In the genomic region with DNA sequence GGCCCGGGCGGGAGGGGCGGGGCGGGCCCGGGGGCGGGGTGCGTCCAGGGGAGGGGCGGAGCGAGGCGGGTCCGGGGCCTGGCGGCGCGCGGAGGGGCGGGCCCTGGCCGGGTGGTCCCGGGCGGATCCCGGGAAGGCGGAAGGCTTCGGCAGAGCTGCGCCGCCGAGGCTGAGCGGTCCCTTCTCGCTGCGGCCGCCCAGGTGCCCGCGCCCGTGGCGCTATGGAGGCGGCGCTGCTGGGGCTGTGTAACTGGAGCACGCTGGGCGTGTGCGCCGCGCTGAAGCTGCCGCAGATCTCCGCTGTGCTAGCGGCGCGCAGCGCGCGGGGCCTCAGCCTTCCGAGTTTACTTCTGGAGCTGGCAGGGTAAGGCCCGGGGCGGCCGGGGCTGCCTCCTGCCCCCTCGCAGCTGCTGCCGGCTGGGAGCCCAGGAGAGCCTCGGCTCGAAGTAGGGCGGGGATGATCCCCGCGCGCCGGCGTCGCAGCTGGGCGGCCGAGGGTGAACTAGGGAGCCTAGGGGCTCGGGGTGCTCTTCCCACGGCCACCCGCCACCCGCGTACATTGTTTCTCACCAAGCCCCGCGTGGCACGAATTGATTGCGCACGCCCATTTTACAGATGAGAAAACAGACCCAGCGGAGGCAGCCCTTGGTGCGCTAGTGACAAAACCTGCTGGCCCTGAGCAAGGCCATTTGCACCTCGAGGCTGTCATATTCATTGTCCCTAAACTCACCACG, we compare ENCODE assay signal across 7 cellular contexts. TPM values are rescaled to one million over a fixed set of nuclear protein-coding genes. Genes with fewer than 3 reads are reported as not detected.
DNase-seq lines count a peak whose midpoint lies in the region; ATAC-seq and TF ChIP-seq lines count a peak whose summit lies in the region.

Gene SLC66A3, plus strand, starts transcription at position 142 of the 734 bp plus-strand sequence. Its CDS starts 80 bp downstream, at position 222.

- peaks cover 13% of the 10 kb centered on the region for H3K4me1 Mint-ChIP-seq in GM23338

- no peaks in the 10 kb centered on the region for H4K20me1 ChIP-seq in GM23338 (replicated peaks; ENCODE audit: insufficient read depth)

- no peaks in the 10 kb centered on the region; the same call in 2 of the 3 replicates for H3K36me3 Mint-ChIP-seq in GM23338 (ENCODE audit: low read depth)

- H3K4me3 ChIP-seq in GM12875 (ENCODE audit: low read depth, low read length) (peak within 1 kb of the TSS; percentile 62), GM23338 (peak within 1 kb of the TSS; percentile 72), brain microvascular endothelial cell (ENCODE audit: low read depth, low read length) (peak within 1 kb of the TSS; percentile 62)

- H3K36me3 ChIP-seq in GM23338 (ENCODE audit: insufficient read depth) (no peaks in the 10 kb centered on the region), brain microvascular endothelial cell (replicated peaks) (no peaks in the 10 kb centered on the region)

- H3K27me3 ChIP-seq in GM23338 (ENCODE audit: insufficient read depth) (peaks cover 6% of the 10 kb centered on the region; the same call in 1 of the 2 replicates), brain microvascular endothelial cell (replicated peaks) (no peaks in the 10 kb centered on the region)

- no peaks in the 10 kb centered on the region for H3K9me2 ChIP-seq in GM23338 (ENCODE audit: insufficient read depth)

- peak within 1 kb of the TSS; percentile 71 for H3K4me3 Mint-ChIP-seq in GM23338

- peaks cover 14% of the 10 kb centered on the region for H3K27me3 Mint-ChIP-seq in GM23338 (ENCODE audit: insufficient read depth, low read depth, poor library complexity)

- H3K4me1 ChIP-seq in GM23338 (ENCODE audit: insufficient read depth) = no peaks in the 10 kb centered on the region; the same call in 1 of the 2 replicates

- H2AFZ ChIP-seq in GM23338 = peak within 1 kb of the TSS; percentile 96

- H3K79me2 ChIP-seq in GM23338 (replicated peaks; ENCODE audit: insufficient read depth) = no peaks in the 10 kb centered on the region

- peak within 1 kb of the TSS; percentile 62 for H3K27ac Mint-ChIP-seq in GM23338

- no peaks in the 10 kb centered on the region; the same call in 1 of the 3 replicates for H3K9me3 Mint-ChIP-seq in GM23338

- DNase-seq in GM23338 (ENCODE audit: low spot score) (peak; percentile 88), KBM-7 (peak; percentile 87), brain microvascular endothelial cell (peak; percentile 64), kidney tubule cell (ENCODE audit: low spot score) (peak; percentile 89)
- no peak for DNase-seq in stimulated activated naive CD8-positive, alpha-beta T cell treated with anti-CD3 and anti-CD28 coated beads, Interleukin-15, Interleukin-2, amounts not matched to agents 100 U/mL and 50 U/mL, for 24 hours

- H3K27ac ChIP-seq in GM23338 (ENCODE audit: low read depth) (peak within 1 kb of the TSS; percentile 89), brain microvascular endothelial cell (peak within 1 kb of the TSS; percentile 64)

- H3K4me2 ChIP-seq in GM23338 = peak within 1 kb of the TSS; percentile 84

- in situ Hi-C loops in KBM-7 (cut with MboI; ENCODE audit: low pct_unique_long_range_greater_than_20kb, low sequenced_read_pairs) (no loop called here), brain microvascular endothelial cell (cut with HindIII; ENCODE audit: low pct_ligation_motif_present, low sequenced_read_pairs) (no loop called here)

- peak; percentile 83 for ATAC-seq in GM23338
- ATAC-seq in stimulated activated naive CD8-positive, alpha-beta T cell treated with anti-CD3 and anti-CD28 coated beads, Interleukin-15, Interleukin-2, amounts not matched to agents 100 U/mL and 50 U/mL, for 24 hours = peak; percentile 81

- no peak for TF ChIP-seq CTCF in GM12875 (IDR thresholded peaks at IDR 0.05; ENCODE audit: borderline replicate concordance, insufficient read depth, low read depth, low read length)
- no peak; a peak in 1 of 4 replicates for TF ChIP-seq CTCF in GM23338 (conservative IDR thresholded peaks at IDR 0.05; ENCODE audit: low read depth in 2 of 2)
- TF ChIP-seq CTCF in brain microvascular endothelial cell (IDR thresholded peaks at IDR 0.05; ENCODE audit: low read depth, low read length, missing control alignments) = no peak

- peaks cover 14% of the 10 kb centered on the region; the same call in 1 of the 2 replicates for H3F3A ChIP-seq in GM23338 (replicated peaks; ENCODE audit: low read depth)

TF ChIP-seq in GM23338, 12 proteins besides CTCF, POLR2A, EP300 and RAD21:
- TF ChIP-seq POLR2AphosphoS5 (IDR thresholded peaks at IDR 0.05; ENCODE audit: low read depth) (peak; percentile 51), CREB1 (CRISPR knock-in tag; IDR thresholded peaks at IDR 0.05; ENCODE audit: low read depth) (no peak)

TF ChIP-seq in PFSK-1, 5 proteins besides CTCF, POLR2A, EP300 and RAD21:
- no peak for TF ChIP-seq REST (IDR thresholded peaks at IDR 0.05; ENCODE audit: insufficient read depth in 1 of 2, low read depth in 2 of 2, low read length in 2 of 2)
- no peak for TF ChIP-seq TAF1 (IDR thresholded peaks at IDR 0.05; ENCODE audit: borderline replicate concordance, insufficient read depth, low read length)
- no peak for TF ChIP-seq SIN3A (IDR thresholded peaks at IDR 0.05; ENCODE audit: borderline replicate concordance, insufficient read depth, low read length)
- peak; percentile 66 for TF ChIP-seq POLR2AphosphoS5 (IDR thresholded peaks at IDR 0.05; ENCODE audit: low read depth, low read length)
- no peak for TF ChIP-seq FOXP2 (optimal IDR thresholded peaks at IDR 0.05; ENCODE audit: borderline replicate concordance, extremely low read depth, extremely low read length, insufficient read depth)

RNA-seq across cellular contexts. Expression of gene SLC66A3, which starts in this region (rescaled TPM):
- 16.5 and 18.4 TPM in 2 replicates for total RNA-seq in GM23338 (2014; rRNA removed; shearing (Covaris generic))
- polyA plus RNA-seq in GM23338 (2016; fragmentation: Nextera tagmentation; extraction: Ambion mirVana) = 13.7 TPM in 2 replicates
- 7.6 TPM for polyA plus RNA-seq in PFSK-1 (2012; ENCODE audit: insufficient read length, low read depth)
